In the genomic region with DNA sequence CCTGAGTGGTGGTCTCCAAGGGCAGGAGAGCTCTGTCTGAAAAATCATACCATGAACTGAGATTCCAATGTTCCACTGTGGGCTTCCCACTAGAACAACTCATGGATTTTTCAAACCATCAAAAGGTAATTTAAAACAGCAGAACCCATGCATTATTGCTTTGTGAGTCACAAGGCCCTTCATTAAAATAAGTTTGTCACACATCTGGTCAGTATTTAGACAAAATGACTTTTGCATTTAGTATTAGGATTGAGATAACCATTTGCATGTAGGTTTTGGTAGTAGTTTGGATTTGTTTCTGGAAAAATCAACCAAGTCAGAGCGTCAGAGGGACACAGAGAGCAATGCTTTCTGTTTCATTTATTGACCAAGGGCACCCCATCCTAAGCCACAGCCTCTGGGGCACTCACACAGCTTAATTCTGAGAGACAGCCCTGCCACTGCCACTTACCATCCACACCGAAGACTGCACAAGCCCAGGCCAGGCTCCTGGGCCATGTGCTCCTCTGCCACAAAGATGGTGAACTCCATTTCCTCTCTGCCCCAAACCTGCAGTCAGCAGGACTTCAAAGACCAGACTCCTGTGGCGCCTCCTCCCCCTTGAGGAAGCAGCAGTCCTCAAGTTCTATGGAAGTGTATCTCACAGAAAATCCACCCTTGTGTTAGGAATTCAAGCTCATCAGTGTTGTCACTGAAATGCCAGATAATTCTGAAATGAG, we compare ENCODE assay signal across 1 cellular context.
TF ChIP-seq lines count a peak whose summit lies in the region.

No MANE protein-coding gene starts in this region.

TF ChIP-seq in WTC11, 78 proteins besides CTCF, POLR2A, EP300 and RAD21 (continued from another document):
- TF ChIP-seq PRDM15 (CRISPR knock-in tag; IDR thresholded peaks at IDR 0.05) (no peak), OVOL2 (CRISPR knock-in tag; IDR thresholded peaks at IDR 0.05; ENCODE audit: borderline replicate concordance) (no peak), USF2 (CRISPR knock-in tag; IDR thresholded peaks at IDR 0.05) (no peak)
- TF ChIP-seq, protein P1, sequence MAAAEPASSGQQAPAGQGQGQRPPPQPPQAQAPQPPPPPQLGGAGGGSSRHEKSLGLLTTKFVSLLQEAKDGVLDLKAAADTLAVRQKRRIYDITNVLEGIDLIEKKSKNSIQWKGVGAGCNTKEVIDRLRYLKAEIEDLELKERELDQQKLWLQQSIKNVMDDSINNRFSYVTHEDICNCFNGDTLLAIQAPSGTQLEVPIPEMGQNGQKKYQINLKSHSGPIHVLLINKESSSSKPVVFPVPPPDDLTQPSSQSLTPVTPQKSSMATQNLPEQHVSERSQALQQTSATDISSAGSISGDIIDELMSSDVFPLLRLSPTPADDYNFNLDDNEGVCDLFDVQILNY (CRISPR knock-in tag; IDR thresholded peaks at IDR 0.05): no peak
TF ChIP-seq in WTC11: peak in this region for 0.
